ENCODE assay signal across 16 cellular contexts in the genomic region with DNA sequence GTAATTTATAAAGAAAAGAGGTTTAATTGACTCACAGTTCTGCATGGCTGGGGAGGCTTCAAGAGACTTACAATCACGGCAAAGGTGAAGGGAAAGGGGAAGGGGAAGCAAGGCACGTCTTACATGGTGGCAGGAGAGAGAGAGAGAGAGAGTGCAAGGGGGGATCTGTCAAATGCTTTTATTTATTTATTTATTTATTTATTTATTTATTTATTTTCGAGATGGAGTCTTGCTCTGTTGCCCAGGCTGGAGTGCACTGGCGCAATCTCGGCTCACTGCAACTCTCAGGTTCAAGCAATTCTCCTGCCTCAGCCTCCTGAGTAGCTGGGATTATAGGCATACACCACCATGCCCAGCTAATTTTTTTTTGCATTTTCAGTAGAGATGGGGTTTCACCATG. TPM values are rescaled to one million over a fixed set of nuclear protein-coding genes. Genes with fewer than 3 reads are reported as not detected.
"Had no signal": no experiment of that assay in that cellular context is flagged by ENCODE, and none has a peak within 500 bp of the region (broad histone marks: within the 10 kb centered on the region; RNA-seq: fewer than 3 reads in every experiment).

No MANE protein-coding gene starts in this region.

RNA-seq across cellular contexts. Expression of a gene that starts 29.4 kb away (rescaled TPM):
- total RNA-seq: colonic mucosa, dermis microvascular lymphatic vessel endothelial cell, endodermal cell, gastrocnemius medialis, glomerular endothelial cell, kidney epithelial cell, left cardiac atrium, left lung, left ventricle myocardium superior, lower lobe of right lung, lung microvascular endothelial cell, mesenteric fat pad, mesothelial cell of epicardium, mucosa of descending colon, myocyte had no signal
- polyA plus RNA-seq: heart right ventricle had no signal

RNA-seq across cellular contexts. Expression of a gene that starts 43.3 kb away (rescaled TPM):
- total RNA-seq: gastrocnemius medialis, glomerular endothelial cell, heart right ventricle, left cardiac atrium, left ventricle myocardium superior, mesenteric fat pad, myocyte had no signal

RNA-seq across cellular contexts. Expression of a gene that starts 51.3 kb away (rescaled TPM):
- total RNA-seq: dermis microvascular lymphatic vessel endothelial cell, endodermal cell, glomerular endothelial cell, lung microvascular endothelial cell, mesothelial cell of epicardium had no signal
